ENCODE assay signal across 1 cellular context in the genomic region with DNA sequence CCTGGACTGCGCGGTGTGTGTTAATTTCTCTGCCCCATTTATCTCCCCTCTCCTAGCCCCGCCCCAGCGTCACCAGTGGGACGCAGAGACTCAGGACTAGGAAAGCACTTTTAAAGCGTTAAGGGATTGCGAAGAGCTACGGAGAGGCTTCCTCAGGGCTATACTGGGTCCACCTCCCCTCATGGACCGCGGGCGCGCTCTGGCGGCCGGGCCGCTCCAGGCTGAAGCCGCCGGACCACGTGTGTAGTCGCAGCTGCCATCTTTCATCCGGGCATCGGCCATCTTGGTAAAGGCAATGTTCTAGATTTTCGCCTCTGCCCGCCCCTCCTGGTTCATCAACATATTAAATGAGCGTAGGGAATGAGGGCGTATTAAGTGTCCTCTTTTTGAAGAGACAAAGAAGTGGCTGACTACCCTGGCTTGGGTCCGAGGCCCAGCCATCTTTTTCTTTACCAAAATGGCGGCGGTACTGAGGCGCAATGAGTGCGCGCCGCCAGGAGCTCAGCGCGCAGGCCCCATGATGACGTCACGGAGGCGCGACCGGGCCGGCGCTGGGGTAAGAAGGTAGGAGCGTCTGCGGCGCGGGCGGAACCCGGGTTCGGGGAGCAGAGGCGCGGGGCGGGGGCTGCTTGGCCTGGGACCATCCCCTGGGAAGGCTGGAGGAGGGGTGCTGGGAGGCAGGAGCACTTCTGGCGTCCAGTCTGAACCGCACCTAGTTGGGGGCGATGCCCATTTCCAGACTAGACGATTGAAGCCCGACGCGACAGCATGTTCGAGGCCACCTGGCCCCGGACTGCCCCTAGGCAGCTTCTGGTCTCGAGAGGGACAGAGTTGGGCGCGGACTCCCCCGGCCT.
TF ChIP-seq lines count a peak whose summit lies in the region.

A gene with protein sequence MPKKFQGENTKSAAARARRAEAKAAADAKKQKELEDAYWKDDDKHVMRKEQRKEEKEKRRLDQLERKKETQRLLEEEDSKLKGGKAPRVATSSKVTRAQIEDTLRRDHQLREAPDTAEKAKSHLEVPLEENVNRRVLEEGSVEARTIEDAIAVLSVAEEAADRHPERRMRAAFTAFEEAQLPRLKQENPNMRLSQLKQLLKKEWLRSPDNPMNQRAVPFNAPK (plus strand): TSS at position 531 of the 854 bp plus-strand sequence. CDS start 3,406 bp downstream, outside the sequence.

TF ChIP-seq in K562, 482 proteins besides CTCF, POLR2A, EP300 and RAD21 (continued from another document and continues in another):
- TF ChIP-seq MITF (IDR thresholded peaks at IDR 0.05) (peak; percentile 51; the same call in 1 of the 2 replicates), USF1 (CRISPR knock-in tag; IDR thresholded peaks at IDR 0.05) (peak; percentile 97), MEIS2 (IDR thresholded peaks at IDR 0.05; ENCODE audit: partially characterized antibody) (peak; percentile 26), DIDO1 (tag; IDR thresholded peaks at IDR 0.05; ENCODE audit: low read depth) (peak; percentile 96), POLR2B (IDR thresholded peaks at IDR 0.05; ENCODE audit: low read depth, partially characterized antibody) (peak; percentile 61), NRF1 (conservative IDR thresholded peaks at IDR 0.05 in 1 of 2, IDR thresholded peaks at IDR 0.05 in 1 of 2) (peak; percentile 93 to 94), BHLHE40 (IDR thresholded peaks at IDR 0.05; ENCODE audit: low read length) (0 out of 2 replicates have a peak, but pooled peaks have one; percentile 10), ZNF592 (IDR thresholded peaks at IDR 0.05) (no peak), ZNF589 (CRISPR knock-in tag; IDR thresholded peaks at IDR 0.05; ENCODE audit: low read depth) (peak; percentile 95), ZNF511 (CRISPR knock-in tag; IDR thresholded peaks at IDR 0.05) (peak; percentile 46; the same call in 1 of the 2 replicates), ZBTB7A (IDR thresholded peaks at IDR 0.05; ENCODE audit: borderline replicate concordance, control insufficient read depth, low read depth, low read length) (peak; percentile 44; the same call in 1 of the 2 replicates), RCOR1 (IDR thresholded peaks at IDR 0.05; ENCODE audit: borderline replicate concordance in 1 of 2, low read depth in 2 of 2, low read length in 2 of 2) (no peak), GABPA (tag; conservative IDR thresholded peaks at IDR 0.05; ENCODE audit: low read depth) (peak; percentile 77), ELK3 (CRISPR knock-in tag; IDR thresholded peaks at IDR 0.05) (no peak), HDAC2 (IDR thresholded peaks at IDR 0.05) (peak; percentile 30; the same call in 1 of the 2 replicates), ETV1 (tag; conservative IDR thresholded peaks at IDR 0.05; ENCODE audit: low read depth) (no peak), RAD51 (IDR thresholded peaks at IDR 0.05; ENCODE audit: borderline replicate concordance, low read depth) (peak; percentile 88), AFF1 (IDR thresholded peaks at IDR 0.05; ENCODE audit: low read depth in 1 of 2, partially characterized antibody in 2 of 2) (peak; percentile 79 to 84), ZNF324 (CRISPR knock-in tag; IDR thresholded peaks at IDR 0.05) (peak; percentile 62; the same call in 1 of the 2 replicates), ATF7 (IDR thresholded peaks at IDR 0.05) (peak; percentile 98), ZNF444 (CRISPR knock-in tag; IDR thresholded peaks at IDR 0.05) (0 out of 2 replicates have a peak, but pooled peaks have one; percentile 23), ZNF184 (CRISPR knock-in tag; IDR thresholded peaks at IDR 0.05) (no peak), ZNF668 (CRISPR knock-in tag; IDR thresholded peaks at IDR 0.05) (0 out of 2 replicates have a peak, but pooled peaks have one; percentile 35), NFE2L1 (tag; IDR thresholded peaks at IDR 0.05; ENCODE audit: borderline replicate concordance, low read depth) (no peak), EHMT2 (IDR thresholded peaks at IDR 0.05) (peak; percentile 59; the same call in 1 of the 2 replicates), KDM2B (CRISPR knock-in tag; IDR thresholded peaks at IDR 0.05) (peak; percentile 90), XRCC3 (IDR thresholded peaks at IDR 0.05) (no peak), CHCHD3 (CRISPR knock-in tag; IDR thresholded peaks at IDR 0.05) (0 out of 2 replicates have a peak, but pooled peaks have one; percentile 14), NR2C2 (CRISPR knock-in tag; IDR thresholded peaks at IDR 0.05) (peak; percentile 66; the same call in 1 of the 2 replicates), NR2C2 (tag; IDR thresholded peaks at IDR 0.05) (peak; percentile 93), DMBX1 (CRISPR knock-in tag; IDR thresholded peaks at IDR 0.05; ENCODE audit: borderline replicate concordance) (peak; percentile 96), ZNF449 (CRISPR knock-in tag; IDR thresholded peaks at IDR 0.05) (peak; percentile 80), HEY1 (CRISPR knock-in tag; IDR thresholded peaks at IDR 0.05; ENCODE audit: borderline replicate concordance) (no peak), ZNF12 (CRISPR knock-in tag; IDR thresholded peaks at IDR 0.05) (0 out of 2 replicates have a peak, but pooled peaks have one; percentile 19), DEAF1 (CRISPR knock-in tag; IDR thresholded peaks at IDR 0.05) (peak; percentile 97)
- TF ChIP-seq, protein P1, sequence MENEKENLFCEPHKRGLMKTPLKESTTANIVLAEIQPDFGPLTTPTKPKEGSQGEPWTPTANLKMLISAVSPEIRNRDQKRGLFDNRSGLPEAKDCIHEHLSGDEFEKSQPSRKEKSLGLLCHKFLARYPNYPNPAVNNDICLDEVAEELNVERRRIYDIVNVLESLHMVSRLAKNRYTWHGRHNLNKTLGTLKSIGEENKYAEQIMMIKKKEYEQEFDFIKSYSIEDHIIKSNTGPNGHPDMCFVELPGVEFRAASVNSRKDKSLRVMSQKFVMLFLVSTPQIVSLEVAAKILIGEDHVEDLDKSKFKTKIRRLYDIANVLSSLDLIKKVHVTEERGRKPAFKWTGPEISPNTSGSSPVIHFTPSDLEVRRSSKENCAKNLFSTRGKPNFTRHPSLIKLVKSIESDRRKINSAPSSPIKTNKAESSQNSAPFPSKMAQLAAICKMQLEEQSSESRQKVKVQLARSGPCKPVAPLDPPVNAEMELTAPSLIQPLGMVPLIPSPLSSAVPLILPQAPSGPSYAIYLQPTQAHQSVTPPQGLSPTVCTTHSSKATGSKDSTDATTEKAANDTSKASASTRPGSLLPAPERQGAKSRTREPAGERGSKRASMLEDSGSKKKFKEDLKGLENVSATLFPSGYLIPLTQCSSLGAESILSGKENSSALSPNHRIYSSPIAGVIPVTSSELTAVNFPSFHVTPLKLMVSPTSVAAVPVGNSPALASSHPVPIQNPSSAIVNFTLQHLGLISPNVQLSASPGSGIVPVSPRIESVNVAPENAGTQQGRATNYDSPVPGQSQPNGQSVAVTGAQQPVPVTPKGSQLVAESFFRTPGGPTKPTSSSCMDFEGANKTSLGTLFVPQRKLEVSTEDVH (IDR thresholded peaks at IDR 0.05; ENCODE audit: low read depth, partially characterized antibody) = peak; percentile 91
